In genomic region chr22:24059121-24059520, GRCh38 we compare ENCODE assay signal across 14 cellular contexts. TPM values are rescaled to one million over a fixed set of nuclear protein-coding genes. Genes with fewer than 3 reads are reported as not detected.
DNase-seq lines count a peak whose midpoint lies in the region; FAIRE-seq and TF ChIP-seq lines count a peak whose summit lies in the region.
"Had no signal": no experiment of that assay in that cellular context is flagged by ENCODE, and none has a peak within 500 bp of the region (broad histone marks: within the 10 kb centered on the region; RNA-seq: fewer than 3 reads in every experiment).

No MANE protein-coding gene starts in this region.

- H3K4me3 Mint-ChIP-seq in HFFc6 (peak overlapping the region; percentile 83), endodermal cell (no peak overlapping the region)
- H3K4me3 Mint-ChIP-seq: dendritic cell treated with granulocyte-macrophage colony-stimulating factor and Interleukin-4, amounts not matched to agents 40 ng/mL and 50 ng/mL, for 4 days; stimulated activated naive CD8-positive, alpha-beta T cell treated with anti-CD3 and anti-CD28 coated beads, Interleukin-15, Interleukin-2, amounts not matched to agents 100 ng/mL and 50 ng/mL, for 24 hours had no signal

- H3K27ac ChIP-seq in urinary bladder (ENCODE audit: low read depth) (peak overlapping the region; percentile 26), endodermal cell (ENCODE audit: low read depth, low read length) (no peak overlapping the region)

- no peak for FAIRE-seq in bronchial epithelial cell (lab: Jason Lieb, UNC)

- H3K9me3 Mint-ChIP-seq in HFFc6: peaks cover 3% of the 10 kb centered on the region; the same call in 1 of the 2 replicates
- peaks cover 3% of the 10 kb centered on the region for H3K9me3 Mint-ChIP-seq in endodermal cell
- H3K9me3 Mint-ChIP-seq: dendritic cell treated with granulocyte-macrophage colony-stimulating factor and Interleukin-4, amounts not matched to agents 40 ng/mL and 50 ng/mL, for 4 days; stimulated activated naive CD8-positive, alpha-beta T cell treated with anti-CD3 and anti-CD28 coated beads, Interleukin-15, Interleukin-2, amounts not matched to agents 100 ng/mL and 50 ng/mL, for 24 hours had no signal

- H3K9me3 ChIP-seq in endodermal cell (ENCODE audit: control insufficient read depth, low read length): peaks cover 5% of the 10 kb centered on the region

- DNase-seq in HFFc6 (peak; percentile 97), bronchial epithelial cell (ENCODE audit: low read depth) (peak; percentile 61), kidney tubule cell (ENCODE audit: low spot score) (peak; percentile 85), endodermal cell (no peak), NK-92 (lab: John Stamatoyannopoulos, UW; ENCODE audit: unreplicated experiment) (no peak), T1000 (lab: John Stamatoyannopoulos, UW) (no peak)
- DNase-seq: hypothalamus; stimulated activated CD4-positive, alpha-beta T cell treated with anti-CD3 and anti-CD28 coated beads, Interleukin-2, amount 100 ng/mL, for 24 hours; T-helper 1 cell had no signal

- H3K27ac Mint-ChIP-seq in HFFc6: peak overlapping the region; percentile 99
- H3K27ac Mint-ChIP-seq in endodermal cell: no peak overlapping the region
- H3K27ac Mint-ChIP-seq: dendritic cell treated with granulocyte-macrophage colony-stimulating factor and Interleukin-4, amounts not matched to agents 40 ng/mL and 50 ng/mL, for 4 days; stimulated activated naive CD8-positive, alpha-beta T cell treated with anti-CD3 and anti-CD28 coated beads, Interleukin-15, Interleukin-2, amounts not matched to agents 100 ng/mL and 50 ng/mL, for 24 hours had no signal

- H3K4me3 ChIP-seq in bronchial epithelial cell (ENCODE audit: low read depth, low read length) (no peak overlapping the region), urinary bladder (ENCODE audit: low read depth, low read length) (no peak overlapping the region), endodermal cell (ENCODE audit: low read length) (no peak overlapping the region)
- H3K4me3 ChIP-seq: lung had no signal

- H3K36me3 Mint-ChIP-seq in HFFc6 (ENCODE audit: low read depth) (peaks cover 59% of the 10 kb centered on the region), endodermal cell (ENCODE audit: low read depth) (peaks cover 88% of the 10 kb centered on the region)

- H3K36me3 ChIP-seq in bronchial epithelial cell (ENCODE audit: control insufficient read depth, insufficient read depth, low read length): peaks cover 27% of the 10 kb centered on the region
- peaks cover 9% of the 10 kb centered on the region for H3K36me3 ChIP-seq in urinary bladder (ENCODE audit: insufficient read depth)
- peaks cover 88% of the 10 kb centered on the region for H3K36me3 ChIP-seq in endodermal cell (ENCODE audit: control insufficient read depth, insufficient read depth, low read length)

- no peaks in the 10 kb centered on the region for H3K27me3 ChIP-seq in bronchial epithelial cell (ENCODE audit: control insufficient read depth, insufficient read depth, low read length)
- no peaks in the 10 kb centered on the region for H3K27me3 ChIP-seq in endodermal cell (ENCODE audit: control insufficient read depth, insufficient read depth, low read length, poor library complexity, severe bottlenecking)

- 63% methylated on average over 2 of the region's 2 CpGs for WGBS in urinary bladder
- WGBS in endodermal cell (ENCODE audit: insufficient coverage in 1 of 2, insufficient read length in 1 of 2), 2 experiments: 94 to 100% methylated on average over 1 to 2 of the region's 2 CpGs

- no peak overlapping the region for H3K9ac ChIP-seq in endodermal cell (ENCODE audit: extremely low read depth, low read length, poor library complexity, severe bottlenecking)

- H3K4me1 Mint-ChIP-seq in HFFc6 (ENCODE audit: low read depth): peaks cover 42% of the 10 kb centered on the region
- H3K4me1 Mint-ChIP-seq in endodermal cell: no peaks in the 10 kb centered on the region

- H3K27me3 Mint-ChIP-seq in HFFc6 (ENCODE audit: insufficient read depth) (no peaks in the 10 kb centered on the region; the same call in 1 of the 2 replicates), endodermal cell (ENCODE audit: insufficient read depth) (no peaks in the 10 kb centered on the region)
- H3K27me3 Mint-ChIP-seq: dendritic cell treated with granulocyte-macrophage colony-stimulating factor and Interleukin-4, amounts not matched to agents 40 ng/mL and 50 ng/mL, for 4 days; stimulated activated naive CD8-positive, alpha-beta T cell treated with anti-CD3 and anti-CD28 coated beads, Interleukin-15, Interleukin-2, amounts not matched to agents 100 ng/mL and 50 ng/mL, for 24 hours had no signal

- H3K4me1 ChIP-seq in urinary bladder (ENCODE audit: insufficient read depth): no peaks in the 10 kb centered on the region
- no peaks in the 10 kb centered on the region for H3K4me1 ChIP-seq in endodermal cell (ENCODE audit: control insufficient read depth, insufficient read depth, low read length)

- no peak for TF ChIP-seq CTCF in HFFc6 (IDR thresholded peaks at IDR 0.05)
- TF ChIP-seq CTCF in bronchial epithelial cell (IDR thresholded peaks at IDR 0.05; ENCODE audit: insufficient read depth, low read length, severe bottlenecking): no peak
- TF ChIP-seq CTCF in endodermal cell (conservative IDR thresholded peaks at IDR 0.05): no peak

RNA-seq across cellular contexts. Expression of gene CABIN1, which starts 48.0 kb away (rescaled TPM):
- total RNA-seq in HFFc6 (2021; fragmentation: NEBNext Ultra II Directional; extraction: Animal tissue kit (Norgen Biotek cat#: 25700)): 10 to 100 TPM; 39.0 to 54.1 (median 48.0) TPM
- total RNA-seq in bronchial epithelial cell (15.8 and 26.5 TPM in 2 replicates), urinary bladder (34.2 TPM), endodermal cell (10 to 100 TPM; 87.0 to 93.3 TPM)
- 39.0 TPM for polyA plus RNA-seq in urinary bladder
- 47.7 TPM for polyA plus RNA-seq in endodermal cell (2013, experiment 1 of 2)
- polyA plus RNA-seq in endodermal cell (2013, experiment 2 of 2): 50.9 TPM

RNA-seq across cellular contexts. Expression of gene GSTT4, which starts 53.9 kb away (rescaled TPM):
- not detected for total RNA-seq in HFFc6 (2021; fragmentation: NEBNext Ultra II Directional; extraction: Animal tissue kit (Norgen Biotek cat#: 25700))
- total RNA-seq in bronchial epithelial cell: not detected in 2 replicates
- total RNA-seq in urinary bladder: not detected
- polyA plus RNA-seq in urinary bladder: not detected
- not detected for total RNA-seq in endodermal cell
- polyA plus RNA-seq in endodermal cell (2013, experiment 1 of 2): not detected
- not detected for polyA plus RNA-seq in endodermal cell (2013, experiment 2 of 2)
- total RNA-seq: lung, omental fat pad had no signal
- polyA plus RNA-seq: lung had no signal

Comparison
In these comparisons a context has a peak if more than half of its experiments do, and no peak if none do; other contexts are left out.
1. DNase-seq: peak in HFFc6 (single experiment), bronchial epithelial cell (single experiment) and kidney tubule cell (single experiment); none in endodermal cell (single experiment), NK-92 (single experiment) and T1000 (single experiment).